Comparison of ENCODE assay signal across 15 cellular contexts in genomic region chr2:69095246-69095645, GRCh38.
DNase-seq lines count a peak whose midpoint lies in the region; ATAC-seq, FAIRE-seq and TF ChIP-seq lines count a peak whose summit lies in the region.
"Had no signal": no experiment of that assay in that cellular context is flagged by ENCODE, and none has a peak within 500 bp of the region (broad histone marks: within the 10 kb centered on the region; RNA-seq: fewer than 3 reads in every experiment).

No MANE protein-coding gene starts in this region.

- intact Hi-C loops in gastrocnemius medialis (cut with DNase I; ENCODE audit: low total_unique reads), result no loop called here

- no peak for TF ChIP-seq CTCF in astrocyte (IDR thresholded peaks at IDR 0.05; ENCODE audit: insufficient read depth, low read depth, low read length)
- no peak for TF ChIP-seq CTCF in right atrium auricular region (IDR thresholded peaks at IDR 0.05)
- no peak for TF ChIP-seq CTCF in gastrocnemius medialis (IDR thresholded peaks at IDR 0.05 in 4 of 5, conservative IDR thresholded peaks at IDR 0.05 in 1 of 5)

- FAIRE-seq in astrocyte (lab: Jason Lieb, UNC), result peak; percentile 41
- FAIRE-seq: K562 had no signal

- H3K4me3 Mint-ChIP-seq in astrocyte (ENCODE audit: unreplicated experiment), result no peak overlapping the region
- H3K4me3 Mint-ChIP-seq: activated CD8-positive, alpha-beta memory T cell treated with anti-CD3 and anti-CD28 coated beads, Interleukin-2, amount 10 ng/mL, durations not matched to agents 7 days and 5 days; brain had no signal

- H3K27me3 Mint-ChIP-seq in astrocyte (ENCODE audit: low read depth, unreplicated experiment), result no peaks in the 10 kb centered on the region
- H3K27me3 Mint-ChIP-seq: brain had no signal

- H3K36me3 ChIP-seq in astrocyte (ENCODE audit: insufficient read depth, low read length) (peaks cover 8% of the 10 kb centered on the region), right atrium auricular region (no peaks in the 10 kb centered on the region), gastrocnemius medialis (no peaks in the 10 kb centered on the region)

- no peaks in the 10 kb centered on the region for H4K20me1 ChIP-seq in astrocyte (ENCODE audit: insufficient read depth, low read length)

- H3K79me2 ChIP-seq in astrocyte (ENCODE audit: insufficient read depth, low read length), result no peaks in the 10 kb centered on the region

- in situ Hi-C loops in gastrocnemius medialis (cut with MboI; ENCODE audit: low sequenced_read_pairs in 4 of 4), result no loop called here

- peaks cover 8% of the 10 kb centered on the region for H3K36me3 Mint-ChIP-seq in astrocyte (ENCODE audit: low read depth, unreplicated experiment)
- H3K36me3 Mint-ChIP-seq: activated CD8-positive, alpha-beta memory T cell treated with anti-CD3 and anti-CD28 coated beads, Interleukin-2, amount 10 ng/mL, durations not matched to agents 7 days and 5 days; CD14-positive monocyte had no signal

- H3K9me3 ChIP-seq in astrocyte (ENCODE audit: insufficient read depth, low read depth, low read length) (no peaks in the 10 kb centered on the region), right atrium auricular region (no peaks in the 10 kb centered on the region), gastrocnemius medialis (no peaks in the 10 kb centered on the region)

- no peak for TF ChIP-seq POLR2A in gastrocnemius medialis (IDR thresholded peaks at IDR 0.05)

- no peak overlapping the region for H2AFZ ChIP-seq in astrocyte (ENCODE audit: low read depth, low read length)

- H3K27me3 ChIP-seq in astrocyte (ENCODE audit: insufficient read depth, low read length) (no peaks in the 10 kb centered on the region), right atrium auricular region (no peaks in the 10 kb centered on the region), gastrocnemius medialis (no peaks in the 10 kb centered on the region)

- H3K9ac ChIP-seq in astrocyte (ENCODE audit: low read length), result no peak overlapping the region

- H3K4me1 ChIP-seq in astrocyte (ENCODE audit: insufficient read depth, low read length), result peaks cover 7% of the 10 kb centered on the region
- H3K4me1 ChIP-seq in right atrium auricular region, result peaks cover 0 to 11% of the 10 kb centered on the region in 2 donors
- H3K4me1 ChIP-seq in gastrocnemius medialis, result peaks cover 6 to 19% of the 10 kb centered on the region in 2 donors

- ATAC-seq in gastrocnemius medialis (peak; percentile 80 to 85), HG03442 (IDR thresholded peaks at IDR 0.05; ENCODE audit: unreplicated experiment) (no peak), HG02840 (IDR thresholded peaks at IDR 0.05; ENCODE audit: low FRiP score, unreplicated experiment) (no peak)
- ATAC-seq: activated CD8-positive, alpha-beta memory T cell treated with anti-CD3 and anti-CD28 coated beads, Interleukin-2, amount 10 ng/mL, durations not matched to agents 7 days and 5 days; K562; left lobe of liver had no signal

- H3K4me1 Mint-ChIP-seq in astrocyte (ENCODE audit: low read depth, unreplicated experiment), result peaks cover 39% of the 10 kb centered on the region
- H3K4me1 Mint-ChIP-seq: activated CD8-positive, alpha-beta memory T cell treated with anti-CD3 and anti-CD28 coated beads, Interleukin-2, amount 10 ng/mL, durations not matched to agents 7 days and 5 days had no signal

- peak overlapping the region; percentile 94 for H3K27ac Mint-ChIP-seq in astrocyte (ENCODE audit: unreplicated experiment)
- H3K27ac Mint-ChIP-seq: activated CD8-positive, alpha-beta memory T cell treated with anti-CD3 and anti-CD28 coated beads, Interleukin-2, amount 10 ng/mL, durations not matched to agents 7 days and 5 days had no signal

- H3K4me2 ChIP-seq in astrocyte (ENCODE audit: low read length), result no peak overlapping the region

- H3K9me3 Mint-ChIP-seq in astrocyte (ENCODE audit: unreplicated experiment), result no peaks in the 10 kb centered on the region
- H3K9me3 Mint-ChIP-seq: brain had no signal

- H3K27ac ChIP-seq in astrocyte (ENCODE audit: low read depth, low read length) (no peak overlapping the region), right atrium auricular region (peak overlapping the region; percentile 37 to 70), gastrocnemius medialis (peak overlapping the region in 3 of 4 donors; percentile 14 to 40 (median 30))

- DNase-seq in EL (peak; percentile 73), astrocyte (ENCODE audit: low read depth) (peak; percentile 81), right atrium auricular region (ENCODE audit: low spot score) (no peak), gastrocnemius medialis (no peak), T-helper 1 cell (no peak)
- DNase-seq in stimulated activated CD8-positive, alpha-beta memory T cell treated with anti-CD3 and anti-CD28 coated beads, Interleukin-4, amount 100 ng/mL, for 48 hours, result no peak
- DNase-seq: activated CD8-positive, alpha-beta memory T cell treated with anti-CD3 and anti-CD28 coated beads, Interleukin-2, amount 10 ng/mL, durations not matched to agents 7 days and 5 days; H7; NCI-H2029 treated with DMSO at 0.1 percent for 48 hours had no signal

- H3K4me3 ChIP-seq in astrocyte (ENCODE audit: insufficient read depth, low read depth, low read length), result no peak overlapping the region
- no peak overlapping the region for H3K4me3 ChIP-seq in right atrium auricular region
- no peak overlapping the region for H3K4me3 ChIP-seq in gastrocnemius medialis
- H3K4me3 ChIP-seq: K562 had no signal

Comparison
In these comparisons a context has a peak if more than half of its experiments do, and no peak if none do; other contexts are left out.
1. DNase-seq: peak in EL (single experiment) and astrocyte (single experiment); none in right atrium auricular region (single experiment), gastrocnemius medialis (0 of 2), T-helper 1 cell (0 of 5) and stimulated activated CD8-positive, alpha-beta memory T cell treated with anti-CD3 and anti-CD28 coated beads, Interleukin-4, amount 100 ng/mL, for 48 hours (single experiment).
2. ATAC-seq: peak in gastrocnemius medialis (2 of 2); none in HG03442 (single experiment) and HG02840 (single experiment).